In the genomic region with DNA sequence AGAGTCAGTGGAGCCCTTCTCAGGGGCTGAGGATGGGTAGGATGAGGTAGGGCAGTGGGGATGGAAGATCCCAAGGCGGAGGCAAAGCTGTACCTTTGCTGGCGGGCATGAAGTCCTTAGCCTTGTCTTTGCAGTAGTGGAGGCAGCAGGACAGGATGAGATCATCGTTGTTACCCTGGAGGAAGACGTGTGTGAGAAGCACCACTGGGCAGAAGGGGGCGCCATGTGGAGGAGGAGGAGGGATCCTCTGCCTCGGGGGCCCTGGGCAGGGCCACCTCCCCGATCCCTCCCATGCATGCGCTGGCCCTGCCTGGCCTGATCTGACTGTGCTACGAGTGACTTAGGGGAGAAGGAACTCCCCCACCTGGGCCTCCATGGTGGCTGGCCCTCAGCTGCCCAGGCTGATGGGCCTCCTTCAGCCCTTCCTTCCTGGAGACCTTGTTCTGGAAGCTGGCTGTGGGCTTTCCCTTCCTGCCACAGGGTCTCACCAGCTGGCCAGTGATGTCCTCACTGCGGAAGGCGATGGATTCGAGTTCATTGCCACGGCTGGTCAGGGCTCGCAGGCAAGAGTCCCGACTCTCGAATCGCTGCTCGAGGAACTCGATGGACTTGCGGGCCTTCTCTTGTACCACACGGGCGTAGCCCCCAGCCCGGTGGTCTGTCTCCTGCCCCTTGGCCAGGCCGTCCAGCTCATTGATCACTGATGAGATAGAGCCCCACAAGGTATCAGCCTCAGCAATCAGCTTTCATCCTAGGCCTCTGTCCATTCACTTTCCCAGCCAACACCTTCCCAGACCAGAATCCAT, we compare ENCODE assay signal across 8 cellular contexts. TPM values are rescaled to one million over a fixed set of nuclear protein-coding genes. Genes with fewer than 3 reads are reported as not detected.
A peak's percentile ranks its signal among the peaks of the same experiment; 100 is the strongest.
DNase-seq lines count a peak whose midpoint lies in the region; ATAC-seq and TF ChIP-seq lines count a peak whose summit lies in the region.

No MANE protein-coding gene starts in this region.

- no peaks in the 10 kb centered on the region for H3K9me3 ChIP-seq in CD4-positive, alpha-beta memory T cell (ENCODE audit: control insufficient read depth in 1 of 2, low read length in 2 of 2)
- H3K9me3 ChIP-seq in heart left ventricle (no peaks in the 10 kb centered on the region), spleen (no peaks in the 10 kb centered on the region), MG63 (no peaks in the 10 kb centered on the region)

- H3K9me3 Mint-ChIP-seq in CD4-positive, alpha-beta memory T cell = no peaks in the 10 kb centered on the region

- H3K4me1 ChIP-seq in CD4-positive, alpha-beta memory T cell (ENCODE audit: insufficient read depth, low read length) = peaks cover 17% of the 10 kb centered on the region
- peaks cover 3 to 94% (median 85%) of the 10 kb centered on the region in 12 donors for H3K4me1 ChIP-seq in heart left ventricle
- peaks cover 34 to 100% (median 73%) of the 10 kb centered on the region in 6 donors for H3K4me1 ChIP-seq in spleen

- H3K27me3 Mint-ChIP-seq in CD4-positive, alpha-beta memory T cell = no peaks in the 10 kb centered on the region

- ATAC-seq in heart left ventricle (peak in 3 of 4 donors; percentile 8 to 31 (median 17)), HG02798 (IDR thresholded peaks at IDR 0.05; ENCODE audit: poor library complexity, unreplicated experiment) (no peak)

- 68 to 78% (median 77%) methylated on average over 13 to 24 of the region's 24 CpGs for WGBS in heart left ventricle, 4 donors
- 60 to 72% (median 71%) methylated on average over 23 to 24 of the region's 24 CpGs for WGBS in spleen, 5 donors

- peaks cover 28% of the 10 kb centered on the region for H3K36me3 ChIP-seq in CD4-positive, alpha-beta memory T cell (ENCODE audit: insufficient read depth, low read length)
- H3K36me3 ChIP-seq in heart left ventricle (peaks cover 0 to 67% (median 35%) of the 10 kb centered on the region in 9 donors), spleen (peaks cover 0 to 85% (median 18%) of the 10 kb centered on the region in 6 donors), MG63 (peaks cover 2% of the 10 kb centered on the region; the same call in 1 of the 2 replicates)

- H3K27ac ChIP-seq in CD4-positive, alpha-beta memory T cell (ENCODE audit: low read depth, low read length) = no peak overlapping the region
- H3K27ac ChIP-seq in heart left ventricle (peak overlapping the region in 11 of 12 donors; percentile 67 to 98 (median 93)), spleen (peak overlapping the region; percentile 53 to 89 (median 75))

- TF ChIP-seq POLR2A in heart left ventricle (IDR thresholded peaks at IDR 0.05) = no peak
- no peak for TF ChIP-seq POLR2A in spleen (IDR thresholded peaks at IDR 0.05)

- H3K4me3 ChIP-seq in CD4-positive, alpha-beta memory T cell (ENCODE audit: low read length in 2 of 2) = no peak overlapping the region
- H3K4me3 ChIP-seq in Jurkat, Clone E6-1 (ENCODE audit: low read length) = no peak overlapping the region
- no peak overlapping the region for H3K4me3 ChIP-seq in heart left ventricle
- H3K4me3 ChIP-seq in spleen = no peak overlapping the region
- H3K4me3 ChIP-seq in MG63 = no peak overlapping the region

- peaks cover 8 to 15% (median 12%) of the 10 kb centered on the region in 4 donors for H3K4me1 Mint-ChIP-seq in CD4-positive, alpha-beta memory T cell

- peaks cover 69 to 79% of the 10 kb centered on the region in 2 donors for H3K36me3 Mint-ChIP-seq in CD4-positive, alpha-beta memory T cell

- no peaks in the 10 kb centered on the region for H3K27me3 ChIP-seq in CD4-positive, alpha-beta memory T cell (ENCODE audit: insufficient read depth, low read length)
- H3K27me3 ChIP-seq in heart left ventricle (peaks cover 0 to 6% (median 0%) of the 10 kb centered on the region in 9 donors), spleen (replicated peaks in 1 of 7) (no peaks in the 10 kb centered on the region), MG63 (no peaks in the 10 kb centered on the region)

- POLR2A ChIA-PET in CD4-positive, alpha-beta memory T cell (lab: Charles Lee; ENCODE audit: partially characterized antibody) = interaction anchor here (2.6 kb wide), 1 partner anchor 9 kb away, joined by 11 read pairs; no protein-coding TSS in a partner anchor

- TF ChIP-seq CTCF in heart left ventricle (IDR thresholded peaks at IDR 0.05) (peak in 9 of 12 donors; percentile 5 to 56 (median 23)), spleen (IDR thresholded peaks at IDR 0.05 in 8 of 11, conservative IDR thresholded peaks at IDR 0.05 in 3 of 11) (peak in 9 of 11 experiments; percentile 4 to 54 (median 28))

- intact Hi-C loops in CD4-positive, alpha-beta memory T cell (cut with micrococcal nuclease) = no loop called here
- intact Hi-C loops in heart left ventricle (cut with DNase I) (loop anchor here in 6 of 10 donors (5.0 kb wide), 2 partner anchors 107 to 112 kb away; no protein-coding TSS in a partner anchor), spleen (cut with DNase I; ENCODE audit: low total_unique reads) (no loop called here)

- no peak overlapping the region for H3K4me3 Mint-ChIP-seq in CD4-positive, alpha-beta memory T cell

- H3K27ac Mint-ChIP-seq in CD4-positive, alpha-beta memory T cell = peak overlapping the region; percentile 19 to 93 (median 77)

- peak in 3 of 5 donors; percentile 38 to 61 (median 42) for DNase-seq in CD4-positive, alpha-beta memory T cell
- peak; percentile 63 for DNase-seq in Jurkat, Clone E6-1 (ENCODE audit: low read depth, low spot score)
- peak; percentile 87 for DNase-seq in activated CD8-positive, alpha-beta memory T cell treated with anti-CD3 and anti-CD28 coated beads, Interleukin-2, amount 50 U/mL, for 48 hours
- DNase-seq in heart left ventricle = peak in 4 of 5 donors; percentile 57 to 79 (median 66)
- DNase-seq in spleen = peak; percentile 84
- DNase-seq in MG63 = no peak
- no peak for DNase-seq in AG08396 (ENCODE audit: low spot score)

- CTCF ChIA-PET in CD4-positive, alpha-beta memory T cell (lab: Charles Lee; ENCODE audit: partially characterized antibody) = interaction anchor here (0.7 to 2.7 kb wide), 5 partner anchors 8 to 180 kb away, joined by 3 to 15 read pairs (median 6); no protein-coding TSS in a partner anchor

RNA-seq across cellular contexts. Expression of gene HIC1, which starts 10.3 kb away (rescaled TPM):
- total RNA-seq in CD4-positive, alpha-beta memory T cell = 1 to 10 TPM; 4.9 to 5.2 TPM
- 1 to 10 TPM in 1 of 2 donors, under 1 TPM in 1; 0.39 to 1.6 TPM for polyA plus RNA-seq in CD4-positive, alpha-beta memory T cell
- 2.7 TPM for polyA plus RNA-seq in Jurkat, Clone E6-1 (2012; ENCODE audit: insufficient read depth, insufficient read length)
- total RNA-seq in heart left ventricle (10 to 100 TPM in 7 of 9 donors, 1 to 10 TPM in 2; 8.9 to 29.6 (median 16.7) TPM), spleen (10 to 100 TPM in 6 of 7 donors, 1 to 10 TPM in 1; 7.0 to 59.6 (median 23.3) TPM)
- polyA plus RNA-seq in heart left ventricle (10 to 100 TPM in 1 of 2 donors, 1 to 10 TPM in 1; 8.3 to 11.7 TPM), spleen (1 to 10 TPM; 1.3 to 4.7 (median 2.6) TPM)
- 0.89 and 1.1 TPM in 2 replicates for total RNA-seq in MG63 (2014; rRNA removed; shearing (Covaris generic); ENCODE audit: low replicate concordance)

RNA-seq across cellular contexts. Expression of gene OVCA2, which starts 23.4 kb away (rescaled TPM):
- total RNA-seq in CD4-positive, alpha-beta memory T cell = 10 to 100 TPM; 27.9 to 36.7 TPM
- 10 to 100 TPM; 49.6 to 90.3 TPM for polyA plus RNA-seq in CD4-positive, alpha-beta memory T cell
- polyA plus RNA-seq in Jurkat, Clone E6-1 (2012; ENCODE audit: insufficient read depth, insufficient read length) = 20.8 TPM
- total RNA-seq in heart left ventricle (10 to 100 TPM; 16.0 to 30.2 (median 20.0) TPM), spleen (10 to 100 TPM; 20.9 to 51.3 (median 28.9) TPM)
- polyA plus RNA-seq in heart left ventricle (10 to 100 TPM; 26.6 to 52.4 TPM), spleen (10 to 100 TPM; 52.9 to 68.8 (median 66.4) TPM)
- total RNA-seq in MG63 (2014; rRNA removed; shearing (Covaris generic); ENCODE audit: low replicate concordance) = 36.6 and 51.8 TPM in 2 replicates

RNA-seq across cellular contexts. Expression of gene DPH1, which starts 35.2 kb away (rescaled TPM):
- 10 to 100 TPM; 76.6 to 95.8 TPM for total RNA-seq in CD4-positive, alpha-beta memory T cell
- 10 to 100 TPM; 30.8 to 39.8 TPM for polyA plus RNA-seq in CD4-positive, alpha-beta memory T cell
- polyA plus RNA-seq in Jurkat, Clone E6-1 (2012; ENCODE audit: insufficient read depth, insufficient read length) = 21.1 TPM
- total RNA-seq in heart left ventricle = 10 to 100 TPM; 14.0 to 38.1 (median 27.6) TPM
- 10 to 100 TPM; 18.8 to 23.4 TPM for polyA plus RNA-seq in heart left ventricle
- total RNA-seq in spleen = 10 to 100 TPM; 38.3 to 58.5 (median 43.5) TPM
- polyA plus RNA-seq in spleen = 10 to 100 TPM; 20.6 to 37.9 (median 20.9) TPM
- total RNA-seq in MG63 (2014; rRNA removed; shearing (Covaris generic); ENCODE audit: low replicate concordance) = 14.2 and 18.4 TPM in 2 replicates

RNA-seq across cellular contexts. Expression of gene RTN4RL1, which starts 40.0 kb away (rescaled TPM):
- total RNA-seq in CD4-positive, alpha-beta memory T cell = under 1 TPM; 0.30 to 0.47 TPM
- 1 to 10 TPM in 1 of 2 donors, under 1 TPM in 1; 0.27 to 2.0 TPM for polyA plus RNA-seq in CD4-positive, alpha-beta memory T cell
- polyA plus RNA-seq in Jurkat, Clone E6-1 (2012; ENCODE audit: insufficient read depth, insufficient read length) = 4.6 TPM
- total RNA-seq in heart left ventricle (1 to 10 TPM; 1.7 to 4.2 (median 2.7) TPM), spleen (1 to 10 TPM in 5 of 7 donors, under 1 TPM in 2; 0.67 to 4.5 (median 2.1) TPM)
- polyA plus RNA-seq in heart left ventricle (1 to 10 TPM; 2.2 to 4.9 TPM), spleen (under 1 TPM; 0.09 to 0.67 (median 0.26) TPM)
- 4.9 and 8.9 TPM in 2 replicates for total RNA-seq in MG63 (2014; rRNA removed; shearing (Covaris generic); ENCODE audit: low replicate concordance)

Comparison
In these comparisons a context has a peak if more than half of its experiments do, and no peak if none do; other contexts are left out.
1. DNase-seq: peak in CD4-positive, alpha-beta memory T cell (3 of 5), Jurkat, Clone E6-1 (single experiment), activated CD8-positive, alpha-beta memory T cell treated with anti-CD3 and anti-CD28 coated beads, Interleukin-2, amount 50 U/mL, for 48 hours (single experiment), heart left ventricle (4 of 5) and spleen (single experiment); none in MG63 (single experiment) and AG08396 (single experiment).
2. intact Hi-C loops: an anchor here in heart left ventricle (5.0 kb wide); none called in CD4-positive, alpha-beta memory T cell and spleen.